In the genomic region with DNA sequence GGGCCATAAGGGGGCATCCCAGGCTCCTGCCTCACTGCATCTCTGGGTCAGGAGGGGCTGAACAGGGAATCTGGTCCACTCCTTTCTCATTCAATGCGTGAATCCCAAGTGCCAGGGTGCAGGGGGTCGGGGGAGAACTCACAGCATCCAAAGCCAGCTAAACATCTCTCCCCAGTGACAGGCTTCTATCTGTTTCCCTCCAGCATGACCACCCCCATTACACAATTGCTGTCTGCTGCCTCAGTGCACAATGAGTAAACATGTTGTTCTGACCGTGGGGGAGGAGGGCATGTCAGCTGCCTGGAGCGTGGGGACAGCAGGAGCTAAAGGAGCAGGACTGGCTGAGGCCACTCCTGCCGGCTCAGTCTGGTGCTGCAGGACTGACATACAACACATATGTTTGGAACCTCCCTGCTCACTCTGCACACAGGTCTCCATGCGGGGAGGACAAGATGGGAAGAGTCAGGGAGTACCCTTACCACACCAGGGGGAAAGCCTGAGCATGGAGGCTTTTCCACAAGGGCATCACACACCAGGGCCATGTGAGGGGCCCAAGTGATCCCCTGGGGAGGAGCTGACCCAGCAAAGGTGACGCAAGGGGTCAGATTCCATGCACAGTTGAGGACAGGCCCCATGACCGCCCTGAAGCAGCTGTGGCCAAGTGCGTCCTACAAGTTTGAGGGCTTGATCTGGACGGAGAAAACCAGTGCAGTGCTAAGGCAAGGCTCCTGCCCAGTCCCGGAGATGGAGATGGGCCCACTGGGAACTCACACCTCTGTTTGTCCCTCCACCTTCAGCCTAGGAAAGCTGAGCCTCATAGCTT, we compare ENCODE assay signal across 8 cellular contexts. TPM values are rescaled to one million over a fixed set of nuclear protein-coding genes. Genes with fewer than 3 reads are reported as not detected.
DNase-seq lines count a peak whose midpoint lies in the region; ATAC-seq and TF ChIP-seq lines count a peak whose summit lies in the region.

No MANE protein-coding gene starts in this region.

- no peaks in the 10 kb centered on the region for H3K9me3 Mint-ChIP-seq in natural killer cell
- no peaks in the 10 kb centered on the region for H3K9me3 Mint-ChIP-seq in naive thymus-derived CD4-positive, alpha-beta T cell

- no peak for ATAC-seq in natural killer cell
- ATAC-seq in HG03442 (IDR thresholded peaks at IDR 0.05; ENCODE audit: unreplicated experiment): no peak
- ATAC-seq in HG02981 (IDR thresholded peaks at IDR 0.05; ENCODE audit: unreplicated experiment): no peak
- no peak for ATAC-seq in naive thymus-derived CD4-positive, alpha-beta T cell

- no peaks in the 10 kb centered on the region for H3K27me3 Mint-ChIP-seq in natural killer cell (ENCODE audit: low read depth in 2 of 2)
- H3K27me3 Mint-ChIP-seq in naive thymus-derived CD4-positive, alpha-beta T cell: no peaks in the 10 kb centered on the region

- no peaks in the 10 kb centered on the region for H3K36me3 ChIP-seq in naive thymus-derived CD4-positive, alpha-beta T cell (ENCODE audit: control insufficient read depth in 2 of 3, insufficient read depth in 3 of 3, low read length in 3 of 3)

- H3K4me3 Mint-ChIP-seq in natural killer cell: peak overlapping the region; percentile 47
- H3K4me3 Mint-ChIP-seq in naive thymus-derived CD4-positive, alpha-beta T cell: peak overlapping the region in 3 of 10 donors; percentile 17 to 63 (median 25)

- H3K27me3 ChIP-seq in naive thymus-derived CD4-positive, alpha-beta T cell (ENCODE audit: control insufficient read depth in 2 of 2, insufficient read depth in 2 of 2, low read length in 2 of 2): no peaks in the 10 kb centered on the region

- H3K9me3 ChIP-seq in naive thymus-derived CD4-positive, alpha-beta T cell (ENCODE audit: control insufficient read depth in 2 of 3, low read length in 3 of 3): no peaks in the 10 kb centered on the region

- CTCF ChIA-PET in naive thymus-derived CD4-positive, alpha-beta T cell (lab: Charles Lee): interaction anchor here (1.1 kb wide), 1 partner anchor 10 kb away, joined by 3 read pairs; no protein-coding TSS in a partner anchor

- H3K27ac ChIP-seq in naive thymus-derived CD4-positive, alpha-beta T cell (ENCODE audit: low read depth, low read length): no peak overlapping the region

- no peaks in the 10 kb centered on the region for H3K36me3 Mint-ChIP-seq in natural killer cell
- H3K36me3 Mint-ChIP-seq in naive thymus-derived CD4-positive, alpha-beta T cell: no peaks in the 10 kb centered on the region

- intact Hi-C loops in natural killer cell (cut with micrococcal nuclease): no loop called here
- intact Hi-C loops in naive thymus-derived CD4-positive, alpha-beta T cell (cut with micrococcal nuclease): loop anchor here (5.0 to 10.0 kb wide), 3 partner anchors 46 to 454 kb away; partner anchors contain the start of genes IGFBP6 (in 1 of the 2), MYG1 (in 1 of the 2), NPFF (in 1 of the 2) and PFDN5 (in 1 of the 2)

- peaks cover 23 to 26% of the 10 kb centered on the region in 2 donors for H3K4me1 Mint-ChIP-seq in natural killer cell
- H3K4me1 Mint-ChIP-seq in naive thymus-derived CD4-positive, alpha-beta T cell: peaks cover 8 to 28% (median 17%) of the 10 kb centered on the region in 7 donors

- DNase-seq in Ammon's horn (ENCODE audit: low spot score) (peak; percentile 98), NCI-H1694 (lab: John Stamatoyannopoulos, UW) (peak; percentile 52), epithelial cell of proximal tubule (ENCODE audit: low read depth) (peak; percentile 56), natural killer cell (no peak)
- no peak for DNase-seq in stimulated activated naive CD4-positive, alpha-beta T cell (lab: John Stamatoyannopoulos, UW)
- no peak for DNase-seq in naive thymus-derived CD4-positive, alpha-beta T cell

- TF ChIP-seq CTCF in epithelial cell of proximal tubule (conservative IDR thresholded peaks at IDR 0.05; ENCODE audit: low read depth, low read length) (peak; percentile 24), natural killer cell (IDR thresholded peaks at IDR 0.05) (no peak)

- POLR2A ChIA-PET in naive thymus-derived CD4-positive, alpha-beta T cell (lab: Charles Lee): interaction anchor here (0.5 to 1.3 kb wide), 4 partner anchors 29 to 244 kb away, joined by 3 read pairs; partner anchors contain the start of gene PFDN5

- peak overlapping the region; percentile 73 for H3K4me3 ChIP-seq in epithelial cell of proximal tubule (ENCODE audit: low read depth, low read length)
- H3K4me3 ChIP-seq in naive thymus-derived CD4-positive, alpha-beta T cell (ENCODE audit: low read length): no peak overlapping the region

- peak overlapping the region in 1 of 2 donors; percentile 35 for H3K27ac Mint-ChIP-seq in natural killer cell
- H3K27ac Mint-ChIP-seq in naive thymus-derived CD4-positive, alpha-beta T cell: peak overlapping the region in 4 of 9 donors; percentile 47 to 73 (median 70)

- H3K4me1 ChIP-seq in naive thymus-derived CD4-positive, alpha-beta T cell (ENCODE audit: control insufficient read depth in 2 of 2, insufficient read depth in 2 of 2, low read length in 2 of 2): peaks cover 10 to 14% of the 10 kb centered on the region in 2 donors

RNA-seq across cellular contexts. Expression of gene TNS2, which starts 1.4 kb away (rescaled TPM):
- total RNA-seq in epithelial cell of proximal tubule (6.7 and 10.8 TPM in 2 replicates), natural killer cell (1 to 10 TPM in 2 of 3 donors, under 1 TPM in 1; 0.95 to 1.8 (median 1.0) TPM)
- total RNA-seq in naive thymus-derived CD4-positive, alpha-beta T cell: 1 to 10 TPM in 4 of 5 experiments, under 1 TPM in 1; 0.73 to 4.4 (median 2.5) TPM
- polyA plus RNA-seq in naive thymus-derived CD4-positive, alpha-beta T cell: under 1 TPM; 0.26 to 0.30 TPM

RNA-seq across cellular contexts. Expression of gene SPRYD3, which starts 27.9 kb away (rescaled TPM):
- 24.5 and 26.1 TPM in 2 replicates for total RNA-seq in epithelial cell of proximal tubule
- total RNA-seq in natural killer cell: 10 to 100 TPM; 32.6 to 48.0 (median 42.6) TPM
- total RNA-seq in naive thymus-derived CD4-positive, alpha-beta T cell: 10 to 100 TPM; 33.0 to 48.0 (median 36.4) TPM
- 10 to 100 TPM; 48.5 to 57.6 TPM for polyA plus RNA-seq in naive thymus-derived CD4-positive, alpha-beta T cell

RNA-seq across cellular contexts. Expression of gene EIF4B, which starts 45.0 kb away (rescaled TPM):
- total RNA-seq in epithelial cell of proximal tubule: 371 and 447 TPM in 2 replicates
- 100 to 1,000 TPM; 505 to 537 (median 518) TPM for total RNA-seq in natural killer cell
- 100 to 1,000 TPM; 380 to 919 (median 833) TPM for total RNA-seq in naive thymus-derived CD4-positive, alpha-beta T cell
- polyA plus RNA-seq in naive thymus-derived CD4-positive, alpha-beta T cell: 100 to 1,000 TPM; 134 to 145 TPM

RNA-seq across cellular contexts. Expression of gene IGFBP6, which starts 46.2 kb away (rescaled TPM):
- total RNA-seq in epithelial cell of proximal tubule (71.6 and 102 TPM in 2 replicates), natural killer cell (under 1 TPM in 1 of 3 donors, not detected in 2; 0.61 TPM)
- total RNA-seq in naive thymus-derived CD4-positive, alpha-beta T cell: under 1 TPM in 3 of 5 experiments, not detected in 2; 0.34 to 0.56 (median 0.54) TPM
- under 1 TPM; 0.41 to 0.81 TPM for polyA plus RNA-seq in naive thymus-derived CD4-positive, alpha-beta T cell

RNA-seq across cellular contexts. Expression of gene SOAT2, which starts 52.0 kb away (rescaled TPM):
- total RNA-seq in epithelial cell of proximal tubule: not detected in 2 replicates
- total RNA-seq in natural killer cell: not detected
- total RNA-seq in naive thymus-derived CD4-positive, alpha-beta T cell: under 1 TPM in 4 of 5 experiments, not detected in 1; 0.35 to 0.69 (median 0.51) TPM
- under 1 TPM in 1 of 2 donors, not detected in 1; 0.31 TPM for polyA plus RNA-seq in naive thymus-derived CD4-positive, alpha-beta T cell

Comparison
In these comparisons a context has a peak if more than half of its experiments do, and no peak if none do; other contexts are left out.
1. DNase-seq: peak in Ammon's horn (single experiment), NCI-H1694 (single experiment) and epithelial cell of proximal tubule (single experiment); none in natural killer cell (single experiment), stimulated activated naive CD4-positive, alpha-beta T cell (0 of 6) and naive thymus-derived CD4-positive, alpha-beta T cell (0 of 9).